ENCODE assay signal across 40 cellular contexts in genomic region chr3:141814375-141814774, GRCh38. TPM values are rescaled to one million over a fixed set of nuclear protein-coding genes. Genes with fewer than 3 reads are reported as not detected.
"Had no signal": no experiment of that assay in that cellular context is flagged by ENCODE, and none has a peak within 500 bp of the region (broad histone marks: within the 10 kb centered on the region; RNA-seq: fewer than 3 reads in every experiment).

No MANE protein-coding gene starts in this region.

- H3K36me3 ChIP-seq: adrenal gland, ascending aorta, brain microvascular endothelial cell, breast epithelium, cardiac muscle cell had no signal

- H3K4me3 Mint-ChIP-seq: activated naive CD4-positive, alpha-beta T cell treated with anti-CD3 and anti-CD28 coated beads for 36 hours; activated naive CD4-positive, alpha-beta T cell treated with anti-CD3 and anti-CD28 coated beads, Interleukin-2, amount 10 ng/mL, durations not matched to agents 7 days and 5 days; activated naive CD4-positive, alpha-beta T cell treated with anti-CD3 and anti-CD28 coated beads, Interleukin-2, amount 50 U/mL, for 24 hours; activated naive CD8-positive, alpha-beta T cell; activated naive CD8-positive, alpha-beta T cell treated with anti-CD3 and anti-CD28 coated beads for 36 hours; activated naive CD8-positive, alpha-beta T cell treated with anti-CD3 and anti-CD28 coated beads, Interleukin-2, amount 10 ng/mL, durations not matched to agents 7 days and 5 days; activated naive CD8-positive, alpha-beta T cell treated with anti-CD3 and anti-CD28 coated beads, Interleukin-2, amount 50 U/mL, for 24 hours; activated T-cell treated with anti-CD3 and anti-CD28 coated beads, Interleukin-2, amount 50 U/mL, for 24 hours; activated T-cell treated with anti-CD3 and anti-CD28 coated beads, Interleukin-2, amount 50 U/mL, for 72 hours; activated T-helper 1 cell treated with anti-CD3 and anti-CD28 coated beads, Interleukin-12 subunit alpha, Interleukin-12 subunit beta, Interleukin-2, Interleukin-4 antibody, amounts not matched to agents 30 ng/mL and 10 ng/mL and 1 ng/mL, durations not matched to agents 14 hours and 24 hours and 36 hours; activated T-helper 17 cell treated with anti-CD3 and anti-CD28 coated beads, Interleukin-2, amount 50 U/mL, for 72 hours; brain; central memory CD8-positive, alpha-beta T cell had no signal

- H3K4me1 Mint-ChIP-seq: activated naive CD4-positive, alpha-beta T cell treated with anti-CD3 and anti-CD28 coated beads, Interleukin-2, amount 10 ng/mL, durations not matched to agents 7 days and 5 days; activated naive CD4-positive, alpha-beta T cell treated with anti-CD3 and anti-CD28 coated beads, Interleukin-2, amount 50 U/mL, for 24 hours; activated naive CD8-positive, alpha-beta T cell treated with anti-CD3 and anti-CD28 coated beads, Interleukin-2, amount 50 U/mL, for 24 hours; activated T-helper 17 cell treated with anti-CD3 and anti-CD28 coated beads, Interleukin-2, amount 50 U/mL, for 72 hours; central memory CD8-positive, alpha-beta T cell had no signal

- H3K4me3 ChIP-seq: adrenal gland, ascending aorta, body of pancreas, breast epithelium, cardiac muscle cell had no signal

- FAIRE-seq: astrocyte, bronchial epithelial cell had no signal

- DNase-seq: activated effector memory CD4-positive, alpha-beta T cell treated with anti-CD3 and anti-CD28 coated beads, Interleukin-2, amount 50 U/mL, for 16 hours; activated effector memory CD4-positive, alpha-beta T cell treated with Interleukin-2 at 50 U/mL for 16 hours; activated gamma-delta T cell; activated gamma-delta T cell treated with Interleukin-2 at 50 U/mL for 16 hours; activated naive CD4-positive, alpha-beta T cell; activated naive CD4-positive, alpha-beta T cell treated with anti-CD3 and anti-CD28 coated beads for 36 hours; activated naive CD4-positive, alpha-beta T cell treated with anti-CD3 and anti-CD28 coated beads, Interleukin-2, amount 10 ng/mL, durations not matched to agents 7 days and 5 days; activated naive CD4-positive, alpha-beta T cell treated with anti-CD3 and anti-CD28 coated beads, Interleukin-2, amount 50 U/mL, for 16 hours; activated naive CD4-positive, alpha-beta T cell treated with Interleukin-2 at 50 U/mL for 16 hours; activated naive CD8-positive, alpha-beta T cell treated with anti-CD3 and anti-CD28 coated beads for 36 hours; activated naive CD8-positive, alpha-beta T cell treated with anti-CD3 and anti-CD28 coated beads, Interleukin-2, amount 10 ng/mL, durations not matched to agents 7 days and 5 days; activated naive CD8-positive, alpha-beta T cell treated with anti-CD3 and anti-CD28 coated beads, Interleukin-2, amount 50 U/mL, for 24 hours; activated T-cell treated with anti-CD3 and anti-CD28 coated beads, Interleukin-2, amount 50 U/mL, for 1 hour; activated T-cell treated with anti-CD3 and anti-CD28 coated beads, Interleukin-2, amount 50 U/mL, for 24 hours; activated T-cell treated with anti-CD3 and anti-CD28 coated beads, Interleukin-2, amount 50 U/mL, for 48 hours; activated T-cell treated with anti-CD3 and anti-CD28 coated beads, Interleukin-2, amount 50 U/mL, for 72 hours; adrenal gland; amniotic stem cell; amygdala; anterior cingulate cortex; aorta; body of pancreas; brain microvascular endothelial cell; caudate nucleus; central memory CD4-positive, alpha-beta T cell; cerebellar nuclear complex had no signal

- H3K27me3 Mint-ChIP-seq: activated naive CD8-positive, alpha-beta T cell had no signal

- H3K27ac ChIP-seq: adrenal gland, ascending aorta, body of pancreas, brain microvascular endothelial cell, breast epithelium, cardiac muscle cell had no signal

- H3K27me3 ChIP-seq: adrenal gland, ascending aorta, body of pancreas, brain microvascular endothelial cell, breast epithelium, cardiac muscle cell had no signal

- H3K36me3 Mint-ChIP-seq: activated naive CD4-positive, alpha-beta T cell treated with anti-CD3 and anti-CD28 coated beads, Interleukin-2, amount 50 U/mL, for 24 hours; activated naive CD8-positive, alpha-beta T cell treated with anti-CD3 and anti-CD28 coated beads for 36 hours; brain had no signal

- H3K9me3 ChIP-seq: adrenal gland, ascending aorta, body of pancreas had no signal

- H3K9me3 Mint-ChIP-seq: activated naive CD4-positive, alpha-beta T cell treated with anti-CD3 and anti-CD28 coated beads, Interleukin-2, amount 50 U/mL, for 24 hours; activated T-helper 1 cell treated with anti-CD3 and anti-CD28 coated beads, Interleukin-12 subunit alpha, Interleukin-12 subunit beta, Interleukin-2, Interleukin-4 antibody, amounts not matched to agents 30 ng/mL and 10 ng/mL and 1 ng/mL, durations not matched to agents 14 hours and 24 hours and 36 hours; central memory CD8-positive, alpha-beta T cell had no signal

- H3K4me1 ChIP-seq: adrenal gland, ascending aorta, body of pancreas, breast epithelium had no signal

- ATAC-seq: activated naive CD4-positive, alpha-beta T cell treated with anti-CD3 and anti-CD28 coated beads, Interleukin-2, amount 50 U/mL, for 72 hours; activated naive CD8-positive, alpha-beta T cell treated with anti-CD3 and anti-CD28 coated beads, Interleukin-2, amount 50 U/mL, for 24 hours; activated T-cell treated with anti-CD3 and anti-CD28 coated beads, Interleukin-2, amount 50 U/mL, for 72 hours; activated T-helper 17 cell treated with anti-CD3 and anti-CD28 coated beads, Interleukin-2, amount 50 U/mL, for 72 hours; body of pancreas had no signal

RNA-seq across cellular contexts. Expression of gene GRK7, which starts 51.2 kb away (rescaled TPM):
- total RNA-seq: activated naive CD4-positive, alpha-beta T cell treated with anti-CD3 and anti-CD28 coated beads for 36 hours; activated naive CD4-positive, alpha-beta T cell treated with anti-CD3 and anti-CD28 coated beads, Interleukin-2, amount 50 U/mL, for 72 hours; activated naive CD8-positive, alpha-beta T cell treated with anti-CD3 and anti-CD28 coated beads for 36 hours; activated naive CD8-positive, alpha-beta T cell treated with anti-CD3 and anti-CD28 coated beads, Interleukin-2, amount 10 ng/mL, durations not matched to agents 7 days and 5 days; activated T-cell treated with anti-CD3 and anti-CD28 coated beads, Interleukin-2, amount 50 U/mL, for 72 hours; activated T-helper 1 cell treated with anti-CD3 and anti-CD28 coated beads, Interleukin-12 subunit alpha, Interleukin-12 subunit beta, Interleukin-2, Interleukin-4 antibody, amounts not matched to agents 30 ng/mL and 10 ng/mL and 1 ng/mL, durations not matched to agents 14 hours and 24 hours and 36 hours; activated T-helper 2 cell treated with anti-CD3 and anti-CD28 coated beads, Interferon-gamma antibody, Interleukin-2, Interleukin-4, amounts not matched to agents 10 μg/mL and 5 μg/mL and 100 μg/mL, durations not matched to agents 14 hours and 24 hours and 36 hours; ascending aorta; astrocyte; body of pancreas; bronchial epithelial cell; cardiac muscle cell; chondrocyte had no signal
- polyA plus RNA-seq: aorta, cardiac muscle cell had no signal
